8 cellular contexts compared by ENCODE assay signal in genomic region chr11:112795142-112795815, GRCh38.
A peak's percentile ranks its signal among the peaks of the same experiment; 100 is the strongest.
DNase-seq lines count a peak whose midpoint lies in the region; FAIRE-seq and TF ChIP-seq lines count a peak whose summit lies in the region.

No MANE protein-coding gene starts in this region.

- H3K79me2 ChIP-seq in astrocyte (ENCODE audit: insufficient read depth, low read length): no peaks in the 10 kb centered on the region

- peaks cover 8% of the 10 kb centered on the region for H3K4me1 ChIP-seq in astrocyte (ENCODE audit: insufficient read depth, low read length)

- H3K9ac ChIP-seq in astrocyte (ENCODE audit: low read length): no peak overlapping the region

- peaks cover 4% of the 10 kb centered on the region for H3K27me3 Mint-ChIP-seq in astrocyte (ENCODE audit: low read depth, unreplicated experiment)

- H4K20me1 ChIP-seq in astrocyte (ENCODE audit: insufficient read depth, low read length): no peaks in the 10 kb centered on the region

- H3K9me3 Mint-ChIP-seq in astrocyte (ENCODE audit: unreplicated experiment): no peaks in the 10 kb centered on the region

- TF ChIP-seq CTCF in astrocyte (IDR thresholded peaks at IDR 0.05; ENCODE audit: insufficient read depth, low read depth, low read length) (peak; percentile 43), kidney epithelial cell (IDR thresholded peaks at IDR 0.05; ENCODE audit: insufficient read depth, low read length, poor library complexity, severe bottlenecking) (peak; percentile 59)

- no peaks in the 10 kb centered on the region for H3K36me3 ChIP-seq in astrocyte (ENCODE audit: insufficient read depth, low read length)
- H3K36me3 ChIP-seq in kidney epithelial cell (ENCODE audit: control insufficient read depth, insufficient read depth, low read length): no peaks in the 10 kb centered on the region

- H3K36me3 Mint-ChIP-seq in astrocyte (ENCODE audit: low read depth, unreplicated experiment): no peaks in the 10 kb centered on the region

- no peaks in the 10 kb centered on the region for H3K9me3 ChIP-seq in astrocyte (ENCODE audit: insufficient read depth, low read depth, low read length)

- H3K27ac Mint-ChIP-seq in astrocyte (ENCODE audit: unreplicated experiment): no peak overlapping the region

- no peak overlapping the region for H3K4me2 ChIP-seq in astrocyte (ENCODE audit: low read length)

- no peak overlapping the region for H2AFZ ChIP-seq in astrocyte (ENCODE audit: low read depth, low read length)

- peak; percentile 68 for FAIRE-seq in GM18507 (lab: Jason Lieb, UNC)
- FAIRE-seq in astrocyte (lab: Jason Lieb, UNC): peak; percentile 9

- H3K27me3 ChIP-seq in astrocyte (ENCODE audit: insufficient read depth, low read length) (no peaks in the 10 kb centered on the region), kidney epithelial cell (ENCODE audit: control insufficient read depth, insufficient read depth, low read length) (no peaks in the 10 kb centered on the region)

- no peak overlapping the region for H3K27ac ChIP-seq in astrocyte (ENCODE audit: low read depth, low read length)

- H3K4me3 Mint-ChIP-seq in astrocyte (ENCODE audit: unreplicated experiment): no peak overlapping the region

- H3K4me3 ChIP-seq in astrocyte (ENCODE audit: insufficient read depth, low read depth, low read length): no peak overlapping the region
- H3K4me3 ChIP-seq in kidney epithelial cell (ENCODE audit: low read depth, low read length): no peak overlapping the region

- peaks cover 8% of the 10 kb centered on the region for H3K4me1 Mint-ChIP-seq in astrocyte (ENCODE audit: low read depth, unreplicated experiment)

- DNase-seq in AG20443 (ENCODE audit: low spot score) (peak; percentile 56), GM18507 (ENCODE audit: extremely low spot score, insufficient read length, low read depth) (peak; percentile 22), NCI-H460 (ENCODE audit: extremely low read depth, low read depth) (peak; percentile 38), astrocyte (ENCODE audit: low read depth) (peak; percentile 29), kidney epithelial cell (ENCODE audit: low read depth) (no peak), NCI-H2029 (lab: John Stamatoyannopoulos, UW) (no peak), DMS79 treated with DMSO at 0.1 percent for 48 hours (lab: John Stamatoyannopoulos, UW) (no peak), NCI-H748 treated with DMSO at 0.1 percent for 48 hours (lab: John Stamatoyannopoulos, UW) (no peak)

Comparison
In these comparisons a context has a peak if more than half of its experiments do, and no peak if none do; other contexts are left out.
1. DNase-seq: peak in AG20443 (single experiment), GM18507 (single experiment), NCI-H460 (single experiment) and astrocyte (single experiment); none in kidney epithelial cell (single experiment), NCI-H2029 (single experiment), DMS79 treated with DMSO at 0.1 percent for 48 hours (single experiment) and NCI-H748 treated with DMSO at 0.1 percent for 48 hours (single experiment).